In the genomic region with DNA sequence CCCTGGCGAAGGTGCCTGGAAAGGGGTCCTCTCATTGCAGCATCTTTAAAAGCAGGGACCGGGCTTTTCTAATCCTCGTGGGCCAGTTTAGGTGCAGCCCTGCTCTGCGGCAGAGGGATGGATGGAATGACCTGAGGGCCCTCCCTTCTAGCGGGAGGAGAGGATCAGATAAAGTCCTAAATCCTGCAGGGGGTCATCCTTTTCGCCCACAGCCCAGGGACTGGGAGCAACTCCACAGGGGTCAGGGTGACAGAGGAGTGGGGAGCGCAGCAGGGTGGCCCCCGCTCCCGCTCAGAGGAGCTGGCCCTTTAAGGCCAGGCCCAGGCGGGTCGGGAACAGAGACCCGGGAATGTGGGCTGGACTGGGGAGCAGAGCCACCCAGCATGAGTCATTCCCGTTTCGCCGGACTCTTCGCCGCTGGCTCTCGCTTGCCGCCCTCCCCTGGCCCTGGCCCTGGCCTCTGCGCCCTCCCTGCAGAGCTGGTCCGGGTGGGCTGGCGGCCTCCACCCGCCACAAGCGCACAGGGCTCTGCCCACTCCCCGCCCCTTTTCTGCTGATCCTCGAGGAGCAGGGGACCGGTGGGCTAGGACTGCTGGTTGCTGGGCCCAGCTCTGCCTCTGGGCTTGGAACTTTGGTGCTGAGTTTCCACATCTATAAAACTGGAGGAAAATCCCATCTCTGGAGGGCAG, we compare ENCODE assay signal across 8 cellular contexts.
DNase-seq lines count a peak whose midpoint lies in the region; ATAC-seq and TF ChIP-seq lines count a peak whose summit lies in the region.

No MANE protein-coding gene starts in this region.

- H3K4me3 ChIP-seq in LNCaP clone FGC (ENCODE audit: low read depth, low read length) (peak overlapping the region; percentile 46), testis (peak overlapping the region; percentile 51 to 64)

- ATAC-seq in left colon (peak; percentile 70), GM19351 (IDR thresholded peaks at IDR 0.05; ENCODE audit: unreplicated experiment) (no peak), HG02981 (IDR thresholded peaks at IDR 0.05; ENCODE audit: unreplicated experiment) (no peak), HG03469 (IDR thresholded peaks at IDR 0.05; ENCODE audit: unreplicated experiment) (no peak)

- peak; percentile 88 for DNase-seq in COLO829 (ENCODE audit: low spot score)
- DNase-seq in LNCaP clone FGC (ENCODE audit: low read depth) = no peak
- DNase-seq in left colon = peak; percentile 74 to 84
- peak; percentile 75 for DNase-seq in testis

- no peak for TF ChIP-seq POLR2A in testis (IDR thresholded peaks at IDR 0.05)

- H3K27ac ChIP-seq in cingulate gyrus (ENCODE audit: low read depth, low read length) (peak overlapping the region; percentile 69), testis (peak overlapping the region; percentile 77 to 87)

- no peaks in the 10 kb centered on the region for H3K9me3 ChIP-seq in testis

- TF ChIP-seq CTCF in LNCaP clone FGC (IDR thresholded peaks at IDR 0.05; ENCODE audit: control insufficient read depth, extremely low read depth, insufficient read depth) (no peak), testis (IDR thresholded peaks at IDR 0.05) (no peak)

- H3K36me3 ChIP-seq in testis (ENCODE audit: low read depth, missing control alignments) = no peaks in the 10 kb centered on the region

- peaks cover 40% of the 10 kb centered on the region for H3K4me1 ChIP-seq in testis

- 7 to 18% methylated on average over 9 to 27 of the region's 27 CpGs for WGBS in testis, 2 donors

- H3K27me3 ChIP-seq in testis = no peaks in the 10 kb centered on the region

- intact Hi-C loops in left colon (cut with DNase I, micrococcal nuclease) (loop anchor here (10.0 kb wide), 3 partner anchors 74 to 244 kb away; a partner anchor contains a TSS), testis (cut with DNase I; ENCODE audit: low total_unique reads) (loop anchor here (2.0 to 10.0 kb wide), 2 partner anchors 74 to 242 kb away; no protein-coding TSS in a partner anchor)
